ENCODE assay signal across 12 cellular contexts in genomic region chr7:114819629-114820362, GRCh38.
DNase-seq lines count a peak whose midpoint lies in the region; ATAC-seq and TF ChIP-seq lines count a peak whose summit lies in the region.
"Had no signal": no experiment of that assay in that cellular context is flagged by ENCODE, and none has a peak within 500 bp of the region (broad histone marks: within the 10 kb centered on the region; RNA-seq: fewer than 3 reads in every experiment).

No MANE protein-coding gene starts in this region.

- no TSS peak for BruUV-seq in HCT116 (replicated peaks; lab: Mats Ljungman, UMichigan)

- TF ChIP-seq CTCF in HCT116 (IDR thresholded peaks at IDR 0.05 in 2 of 3, conservative IDR thresholded peaks at IDR 0.05 in 1 of 3; ENCODE audit: borderline replicate concordance in 1 of 3, insufficient read depth in 1 of 3, low read depth in 2 of 3, low read length in 2 of 3): no peak
- no peak for TF ChIP-seq CTCF in fibroblast of villous mesenchyme (IDR thresholded peaks at IDR 0.05; ENCODE audit: insufficient read depth, low read depth, low read length)

- intact Hi-C loops in HCT116 (cut with micrococcal nuclease): no loop called here

- H3K4me3 ChIP-seq in HCT116 (replicated peaks in 1 of 2; ENCODE audit: low read depth in 1 of 2, low read length in 2 of 2) (0 out of 4 replicates have a peak overlapping the region, but pooled peaks of 1 of the 2 experiments have one; percentile 8), fibroblast of villous mesenchyme (ENCODE audit: low read depth, low read length) (no peak overlapping the region)
- no peak overlapping the region for H3K4me3 ChIP-seq in effector memory CD4-positive, alpha-beta T cell (ENCODE audit: insufficient read depth, low read depth, low read length, poor library complexity, severe bottlenecking)
- H3K4me3 ChIP-seq: heart right ventricle, ovary had no signal

- H3K4me3 Mint-ChIP-seq in natural killer cell treated with Interleukin-12 subunit alpha and Interleukin-12 subunit beta and Interleukin-15 and Interleukin-18, amount 100 ng/mL, for 72 hours: no peak overlapping the region

- CTCF ChIA-PET in HCT116 (lab: Charles Lee): no interaction called here

- RAD21 ChIA-PET in HCT116 (lab: Charles Lee; ENCODE audit: low non-redundant PET in 1 of 2, low total read pairs in 2 of 2, uncharacterized antibody in 2 of 2, unreplicated experiment in 2 of 2): no interaction called here

- H3K27ac Mint-ChIP-seq in natural killer cell treated with Interleukin-12 subunit alpha and Interleukin-12 subunit beta and Interleukin-15 and Interleukin-18, amount 100 ng/mL, for 72 hours: no peak overlapping the region

- peaks cover 0 to 3% of the 10 kb centered on the region in 2 donors for H3K27me3 Mint-ChIP-seq in natural killer cell treated with Interleukin-12 subunit alpha and Interleukin-12 subunit beta and Interleukin-15 and Interleukin-18, amount 100 ng/mL, for 72 hours

- H3K9me3 Mint-ChIP-seq in natural killer cell treated with Interleukin-12 subunit alpha and Interleukin-12 subunit beta and Interleukin-15 and Interleukin-18, amount 100 ng/mL, for 72 hours: peaks cover 6% of the 10 kb centered on the region

- no peaks in the 10 kb centered on the region for H3K9me2 ChIP-seq in HCT116 (ENCODE audit: insufficient read depth)

- no peaks in the 10 kb centered on the region for H4K20me1 ChIP-seq in HCT116 (ENCODE audit: insufficient read depth)

- POLR2A ChIA-PET in HCT116 (lab: Charles Lee): interaction anchor here (1.1 kb wide), 1 partner anchor 12 kb away, joined by 6 read pairs; no protein-coding TSS in a partner anchor

- no peaks in the 10 kb centered on the region for H3K27me3 ChIP-seq in HCT116 (ENCODE audit: insufficient read depth, low read length)
- H3K27me3 ChIP-seq in effector memory CD4-positive, alpha-beta T cell (replicated peaks; ENCODE audit: control insufficient read depth, insufficient read depth, low read length, poor library complexity, severe bottlenecking): no peaks in the 10 kb centered on the region
- H3K27me3 ChIP-seq: heart right ventricle, ovary had no signal

- no peaks in the 10 kb centered on the region for H3K4me1 Mint-ChIP-seq in natural killer cell treated with Interleukin-12 subunit alpha and Interleukin-12 subunit beta and Interleukin-15 and Interleukin-18, amount 100 ng/mL, for 72 hours (ENCODE audit: low read depth in 2 of 2)

- TF ChIP-seq POLR2A in HCT116 (IDR thresholded peaks at IDR 0.05; ENCODE audit: borderline replicate concordance, extremely low read depth, insufficient read depth, insufficient read length): no peak

- peak; percentile 77 for ATAC-seq in HCT116
- ATAC-seq in GM19324 (IDR thresholded peaks at IDR 0.05; ENCODE audit: low FRiP score, unreplicated experiment): no peak
- no peak for ATAC-seq in natural killer cell treated with Interleukin-12 subunit alpha and Interleukin-12 subunit beta and Interleukin-15 and Interleukin-18, amount 100 ng/mL, for 72 hours

- no peaks in the 10 kb centered on the region for H3K79me2 ChIP-seq in HCT116 (ENCODE audit: insufficient read depth, low read length)

- DNase-seq in HCT116 (ENCODE audit: low read depth, low spot score): peak; percentile 69
- DNase-seq in SW 1271 (lab: John Stamatoyannopoulos, UW): peak; percentile 47 to 75
- peak; percentile 97 for DNase-seq in fibroblast of villous mesenchyme (ENCODE audit: low read depth)
- DNase-seq in stromal cell of bone marrow (ENCODE audit: low read depth): peak; percentile 91
- no peak for DNase-seq in effector memory CD4-positive, alpha-beta T cell
- DNase-seq in stimulated activated CD4-positive, alpha-beta T cell treated with anti-CD3 and anti-CD28 coated beads, Interleukin-2, amount 100 ng/mL, for 48 hours: no peak
- DNase-seq in natural killer cell treated with Interleukin-12 subunit alpha and Interleukin-12 subunit beta and Interleukin-15 and Interleukin-18, amount 100 ng/mL, for 72 hours (ENCODE audit: low spot score): no peak
- DNase-seq: activated naive CD4-positive, alpha-beta T cell treated with Interleukin-2 at 50 U/mL for 16 hours; heart right ventricle; NCI-H1092 had no signal

- peak overlapping the region; percentile 23 for H3K9ac ChIP-seq in HCT116 (ENCODE audit: low read length)

- TF ChIP-seq RAD21 in HCT116 (IDR thresholded peaks at IDR 0.05; ENCODE audit: low read depth): no peak

- H3K36me3 ChIP-seq in HCT116 (ENCODE audit: control insufficient read depth in 1 of 2, insufficient read depth in 2 of 2, low read length in 2 of 2): no peaks in the 10 kb centered on the region
- no peaks in the 10 kb centered on the region for H3K36me3 ChIP-seq in effector memory CD4-positive, alpha-beta T cell (ENCODE audit: control insufficient read depth, insufficient read depth, low read length)
- H3K36me3 ChIP-seq: heart right ventricle, ovary had no signal

- peak overlapping the region; percentile 6; the same call in 1 of the 2 replicates for H3K27ac ChIP-seq in HCT116 (ENCODE audit: low read depth, low read length)
- no peak overlapping the region for H3K27ac ChIP-seq in effector memory CD4-positive, alpha-beta T cell (ENCODE audit: insufficient read depth, low read length, poor library complexity, severe bottlenecking)
- H3K27ac ChIP-seq: heart right ventricle, ovary had no signal

- H3K4me2 ChIP-seq in HCT116 (ENCODE audit: low read length): peak overlapping the region; percentile 67

- H2AFZ ChIP-seq in HCT116 (ENCODE audit: low read depth, low read length, poor library complexity, severe bottlenecking): peak overlapping the region; percentile 97

- peaks cover 9 to 25% of the 10 kb centered on the region in 2 experiments for H3K4me1 ChIP-seq in HCT116 (ENCODE audit: control insufficient read depth in 1 of 2, insufficient read depth in 2 of 2, low read length in 2 of 2)
- H3K4me1 ChIP-seq in effector memory CD4-positive, alpha-beta T cell (ENCODE audit: control insufficient read depth, insufficient read depth, low read length, poor library complexity, severe bottlenecking): no peaks in the 10 kb centered on the region

- H3K36me3 Mint-ChIP-seq in natural killer cell treated with Interleukin-12 subunit alpha and Interleukin-12 subunit beta and Interleukin-15 and Interleukin-18, amount 100 ng/mL, for 72 hours: peaks cover 8% of the 10 kb centered on the region

- H3K9me3 ChIP-seq in HCT116 (ENCODE audit: control insufficient read depth in 1 of 2, insufficient read depth in 1 of 2, low read depth in 1 of 2, low read length in 2 of 2): no peaks in the 10 kb centered on the region
- no peaks in the 10 kb centered on the region for H3K9me3 ChIP-seq in effector memory CD4-positive, alpha-beta T cell (ENCODE audit: control insufficient read depth, low read length)
- H3K9me3 ChIP-seq: heart right ventricle, ovary had no signal

TF ChIP-seq in HCT116, 20 proteins besides CTCF, POLR2A, EP300 and RAD21 (continues in another document):
- no peak for TF ChIP-seq EZH2 (IDR thresholded peaks at IDR 0.05)
- TF ChIP-seq POLR2AphosphoS5 (IDR thresholded peaks at IDR 0.05; ENCODE audit: low read depth, low read length): peak; percentile 37; the same call in 1 of the 2 replicates
- no peak for TF ChIP-seq EZH2phosphoT487 (IDR thresholded peaks at IDR 0.05; ENCODE audit: borderline replicate concordance)
- peak; percentile 55 for TF ChIP-seq FOSL1 (IDR thresholded peaks at IDR 0.05; ENCODE audit: low read depth)
- no peak for TF ChIP-seq ZNF274 (IDR thresholded peaks at IDR 0.05; ENCODE audit: low read depth, low read length)
- no peak for TF ChIP-seq REST (IDR thresholded peaks at IDR 0.05; ENCODE audit: low read depth)
- peak; percentile 66 for TF ChIP-seq MAX (IDR thresholded peaks at IDR 0.05)
- no peak for TF ChIP-seq SRF (IDR thresholded peaks at IDR 0.05; ENCODE audit: low read depth)
- TF ChIP-seq EGR1 (IDR thresholded peaks at IDR 0.05; ENCODE audit: low read depth): no peak

Comparison
In these comparisons a context has a peak if more than half of its experiments do, and no peak if none do; other contexts are left out.
1. DNase-seq: peak in HCT116 (single experiment), SW 1271 (2 of 2), fibroblast of villous mesenchyme (single experiment) and stromal cell of bone marrow (single experiment); none in effector memory CD4-positive, alpha-beta T cell (0 of 3), stimulated activated CD4-positive, alpha-beta T cell treated with anti-CD3 and anti-CD28 coated beads, Interleukin-2, amount 100 ng/mL, for 48 hours (0 of 2) and natural killer cell treated with Interleukin-12 subunit alpha and Interleukin-12 subunit beta and Interleukin-15 and Interleukin-18, amount 100 ng/mL, for 72 hours (single experiment).